ENCODE assay signal across 8 cellular contexts in the genomic region with DNA sequence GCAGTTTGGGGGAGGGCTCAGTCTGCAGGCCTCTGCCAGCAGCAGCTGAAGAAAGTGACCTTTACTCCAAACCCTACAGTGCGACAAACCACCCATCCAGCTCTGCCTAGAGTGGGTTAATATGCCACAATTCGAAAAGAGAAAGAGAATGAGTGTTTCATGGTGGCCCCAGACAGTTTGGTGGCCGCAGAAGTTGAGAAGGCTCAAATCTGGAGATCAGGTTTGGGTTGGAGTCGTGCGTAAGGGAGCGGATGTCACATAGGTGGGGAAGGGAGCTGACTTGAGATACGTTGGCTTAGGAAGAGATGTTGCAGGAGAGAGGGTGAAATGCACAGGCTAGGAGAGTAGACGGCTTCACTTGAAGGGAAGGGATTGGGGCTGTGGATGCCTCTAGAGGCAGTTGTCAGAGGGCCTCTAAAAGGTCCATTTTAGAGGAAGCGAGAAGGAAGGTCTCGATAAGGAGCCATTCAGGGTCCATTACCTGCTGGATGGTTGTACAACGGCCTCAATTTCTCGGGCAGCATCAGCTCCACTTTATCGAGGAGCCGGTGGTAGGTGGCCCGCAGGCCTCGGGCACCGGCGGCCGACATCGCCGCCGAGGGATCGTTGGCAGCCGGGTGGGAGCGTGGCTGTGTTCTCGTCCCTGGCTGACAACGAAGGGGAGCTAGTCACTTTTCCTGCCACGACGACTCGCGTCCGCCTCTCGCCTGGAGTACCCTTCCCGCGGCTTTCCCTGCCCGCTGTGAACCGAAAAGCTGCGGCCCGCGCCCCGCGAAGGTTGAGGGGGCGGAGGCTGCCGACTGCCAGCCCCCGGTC. TPM values are rescaled to one million over a fixed set of nuclear protein-coding genes. Genes with fewer than 3 reads are reported as not detected.
A peak's percentile ranks its signal among the peaks of the same experiment; 100 is the strongest.
DNase-seq lines count a peak whose midpoint lies in the region; ATAC-seq and TF ChIP-seq lines count a peak whose summit lies in the region.

No MANE protein-coding gene starts in this region.

- H3K4me3 Mint-ChIP-seq in activated T-helper 2 cell treated with anti-CD3 and anti-CD28 coated beads, Interferon-gamma antibody, Interleukin-2, Interleukin-4, amounts not matched to agents 10 μg/mL and 5 μg/mL and 100 μg/mL, durations not matched to agents 14 hours and 24 hours and 36 hours (ENCODE audit: low read depth), result peak overlapping the region; percentile 94

- H3K36me3 ChIP-seq in OCI-LY3 (replicated peaks; ENCODE audit: low read depth, low read length) (no peaks in the 10 kb centered on the region), gastroesophageal sphincter (no peaks in the 10 kb centered on the region), osteoblast (ENCODE audit: insufficient read depth, low read length) (no peaks in the 10 kb centered on the region)

- no peaks in the 10 kb centered on the region for H3K9me3 ChIP-seq in OCI-LY3 (ENCODE audit: insufficient read depth, low read length)
- no peaks in the 10 kb centered on the region for H3K9me3 ChIP-seq in gastroesophageal sphincter
- H3K9me3 ChIP-seq in osteoblast (ENCODE audit: low read depth, low read length), result no peaks in the 10 kb centered on the region

- peak overlapping the region; percentile 99 for H3K27ac Mint-ChIP-seq in activated T-helper 2 cell treated with anti-CD3 and anti-CD28 coated beads, Interferon-gamma antibody, Interleukin-2, Interleukin-4, amounts not matched to agents 10 μg/mL and 5 μg/mL and 100 μg/mL, durations not matched to agents 14 hours and 24 hours and 36 hours

- H3K79me2 ChIP-seq in OCI-LY3 (ENCODE audit: low read length) (peaks cover 59% of the 10 kb centered on the region), osteoblast (ENCODE audit: insufficient read depth, low read length) (peaks cover 87% of the 10 kb centered on the region)

- intact Hi-C loops in activated T-helper 2 cell treated with anti-CD3 and anti-CD28 coated beads, Interferon-gamma antibody, Interleukin-2, Interleukin-4, amounts not matched to agents 10 μg/mL and 5 μg/mL and 100 μg/mL, durations not matched to agents 14 hours and 24 hours and 36 hours (cut with micrococcal nuclease), result loop anchor here (1.0 to 10.0 kb wide), 9 partner anchors 49 to 389 kb away; a partner anchor contains a TSS

- peaks cover 23% of the 10 kb centered on the region for H3K4me1 ChIP-seq in OCI-LY3 (ENCODE audit: low read length)
- peaks cover 0 to 67% (median 7%) of the 10 kb centered on the region in 3 donors for H3K4me1 ChIP-seq in gastroesophageal sphincter
- H3K4me1 ChIP-seq in osteoblast (ENCODE audit: insufficient read depth, low read length), result peaks cover 23% of the 10 kb centered on the region

- H3K4me2 ChIP-seq in OCI-LY3 (ENCODE audit: low read length) (peak overlapping the region; percentile 94), osteoblast (ENCODE audit: insufficient read depth, low read length) (peak overlapping the region; percentile 97)

- ATAC-seq in GM19438 (IDR thresholded peaks at IDR 0.05; ENCODE audit: low read depth, unreplicated experiment) (peak; percentile 14), HG03460 (IDR thresholded peaks at IDR 0.05; ENCODE audit: unreplicated experiment) (peak; percentile 5), gastroesophageal sphincter (no peak)

- TF ChIP-seq CTCF in OCI-LY3 (IDR thresholded peaks at IDR 0.05; ENCODE audit: low read depth, low read length), result no peak
- TF ChIP-seq CTCF in gastroesophageal sphincter (IDR thresholded peaks at IDR 0.05), result no peak
- TF ChIP-seq CTCF in osteoblast (IDR thresholded peaks at IDR 0.05; ENCODE audit: extremely low read depth, low read depth, low read length), result peak; percentile 7

- peaks cover 33% of the 10 kb centered on the region for H3K4me1 Mint-ChIP-seq in activated T-helper 2 cell treated with anti-CD3 and anti-CD28 coated beads, Interferon-gamma antibody, Interleukin-2, Interleukin-4, amounts not matched to agents 10 μg/mL and 5 μg/mL and 100 μg/mL, durations not matched to agents 14 hours and 24 hours and 36 hours (ENCODE audit: low read depth)

- DNase-seq in DMS 273 treated with DMSO at 0.1 percent for 48 hours (lab: John Stamatoyannopoulos, UW), result peak; percentile 15
- DNase-seq in activated T-helper 2 cell treated with anti-CD3 and anti-CD28 coated beads, Interferon-gamma antibody, Interleukin-2, Interleukin-4, amounts not matched to agents 10 μg/mL and 5 μg/mL and 100 μg/mL, durations not matched to agents 14 hours and 24 hours and 36 hours (ENCODE audit: low spot score), result peak; percentile 54
- peak; percentile 90 for DNase-seq in osteoblast (ENCODE audit: insufficient read length, low spot score, missing footprints)
- no peak for DNase-seq in ureter (ENCODE audit: low spot score)

- no peaks in the 10 kb centered on the region for H3K27me3 Mint-ChIP-seq in activated T-helper 2 cell treated with anti-CD3 and anti-CD28 coated beads, Interferon-gamma antibody, Interleukin-2, Interleukin-4, amounts not matched to agents 10 μg/mL and 5 μg/mL and 100 μg/mL, durations not matched to agents 14 hours and 24 hours and 36 hours (ENCODE audit: low read depth)

- H3K36me3 Mint-ChIP-seq in activated T-helper 2 cell treated with anti-CD3 and anti-CD28 coated beads, Interferon-gamma antibody, Interleukin-2, Interleukin-4, amounts not matched to agents 10 μg/mL and 5 μg/mL and 100 μg/mL, durations not matched to agents 14 hours and 24 hours and 36 hours (ENCODE audit: low read depth), result peaks cover 3% of the 10 kb centered on the region

- H3K4me3 ChIP-seq in OCI-LY3 (ENCODE audit: low read length) (peak overlapping the region; percentile 86), gastroesophageal sphincter (peak overlapping the region; percentile 63 to 100), osteoblast (ENCODE audit: insufficient read depth, low read length) (peak overlapping the region; percentile 95)

- peak; percentile 75 to 83 for TF ChIP-seq POLR2A in gastroesophageal sphincter (IDR thresholded peaks at IDR 0.05)

- H3K9ac ChIP-seq in OCI-LY3 (ENCODE audit: low read length), result peak overlapping the region; percentile 77

- H3K27me3 ChIP-seq in OCI-LY3 (ENCODE audit: low read depth, low read length) (no peaks in the 10 kb centered on the region), gastroesophageal sphincter (no peaks in the 10 kb centered on the region), osteoblast (ENCODE audit: insufficient read depth, low read length) (no peaks in the 10 kb centered on the region)

- TF ChIP-seq EP300 in gastroesophageal sphincter (IDR thresholded peaks at IDR 0.05), result no peak

- H4K20me1 ChIP-seq in OCI-LY3 (ENCODE audit: insufficient read depth, low read length), result peaks cover 12% of the 10 kb centered on the region; the same call in 1 of the 2 replicates
- H4K20me1 ChIP-seq in osteoblast (ENCODE audit: insufficient read depth, low read length), result peaks cover 27% of the 10 kb centered on the region

- peak overlapping the region; percentile 72 for H2AFZ ChIP-seq in OCI-LY3 (ENCODE audit: low read depth, low read length)
- peak overlapping the region; percentile 85 for H2AFZ ChIP-seq in osteoblast (ENCODE audit: low read length)

- H3K27ac ChIP-seq in OCI-LY3 (ENCODE audit: low read length) (peak overlapping the region; percentile 43), gastroesophageal sphincter (peak overlapping the region; percentile 87 to 99 (median 98)), osteoblast (ENCODE audit: low read depth, low read length) (peak overlapping the region; percentile 99)

- no peaks in the 10 kb centered on the region for H3K9me3 Mint-ChIP-seq in activated T-helper 2 cell treated with anti-CD3 and anti-CD28 coated beads, Interferon-gamma antibody, Interleukin-2, Interleukin-4, amounts not matched to agents 10 μg/mL and 5 μg/mL and 100 μg/mL, durations not matched to agents 14 hours and 24 hours and 36 hours

- WGBS in gastroesophageal sphincter (ENCODE audit: low coverage in 1 of 2), 2 donors, result 0% methylated on average over 10 to 11 of the region's 45 CpGs

RNA-seq across cellular contexts. Expression of a gene that starts 1.0 kb away (rescaled TPM):
- total RNA-seq in activated T-helper 2 cell treated with anti-CD3 and anti-CD28 coated beads, Interferon-gamma antibody, Interleukin-2, Interleukin-4, amounts not matched to agents 10 μg/mL and 5 μg/mL and 100 μg/mL, durations not matched to agents 14 hours and 24 hours and 36 hours, result 29.6 and 33.1 TPM in 2 replicates
- 100 to 1,000 TPM in 3 of 4 donors, 10 to 100 TPM in 1; 99.6 to 137 (median 115) TPM for total RNA-seq in gastroesophageal sphincter
- total RNA-seq in osteoblast, result 91.6 and 102 TPM in 2 replicates
- 53.7 TPM for total RNA-seq in ureter

RNA-seq across cellular contexts. Expression of a gene that starts 1.4 kb away (rescaled TPM):
- 45.6 and 48.7 TPM in 2 replicates for total RNA-seq in activated T-helper 2 cell treated with anti-CD3 and anti-CD28 coated beads, Interferon-gamma antibody, Interleukin-2, Interleukin-4, amounts not matched to agents 10 μg/mL and 5 μg/mL and 100 μg/mL, durations not matched to agents 14 hours and 24 hours and 36 hours
- total RNA-seq in gastroesophageal sphincter (100 to 1,000 TPM in 1 of 4 donors, 10 to 100 TPM in 3; 43.8 to 102 (median 58.5) TPM), osteoblast (34.7 and 54.8 TPM in 2 replicates), ureter (66.3 TPM)

RNA-seq across cellular contexts. Expression of a gene that starts 21.5 kb away (rescaled TPM):
- total RNA-seq in activated T-helper 2 cell treated with anti-CD3 and anti-CD28 coated beads, Interferon-gamma antibody, Interleukin-2, Interleukin-4, amounts not matched to agents 10 μg/mL and 5 μg/mL and 100 μg/mL, durations not matched to agents 14 hours and 24 hours and 36 hours, result 0.07 and 0.09 TPM in 2 replicates
- total RNA-seq in gastroesophageal sphincter (under 1 TPM in 2 of 4 donors, not detected in 2; 0.12 to 0.16 TPM), osteoblast (0.29 and 0.36 TPM in 2 replicates), ureter (0.13 TPM)

Comparison
In these comparisons a context has a peak if more than half of its experiments do, and no peak if none do; other contexts are left out.
1. H3K27ac ChIP-seq: peak in every context shown above with its lines; median percentile 99 in osteoblast; 98 in gastroesophageal sphincter; 43 in OCI-LY3.